ENCODE assay signal across 22 cellular contexts in genomic region chr15:52523646-52524045, GRCh38. TPM values are rescaled to one million over a fixed set of nuclear protein-coding genes. Genes with fewer than 3 reads are reported as not detected.
DNase-seq lines count a peak whose midpoint lies in the region; ATAC-seq and TF ChIP-seq lines count a peak whose summit lies in the region.
"Had no signal": no experiment of that assay in that cellular context is flagged by ENCODE, and none has a peak within 500 bp of the region (broad histone marks: within the 10 kb centered on the region; RNA-seq: fewer than 3 reads in every experiment).

No MANE protein-coding gene starts in this region.

- H3K4me3 ChIP-seq in SK-N-SH (ENCODE audit: low read depth in 2 of 2, low read length in 1 of 2) (no peak overlapping the region), upper lobe of right lung (no peak overlapping the region)
- H3K4me3 ChIP-seq: MG63 had no signal

- intact Hi-C loops in upper lobe of right lung (cut with DNase I), result no loop called here
- intact Hi-C loops in left cardiac atrium (cut with DNase I), result loop anchor here in 1 of 2 donors (10.0 kb wide), 1 partner anchor 129 kb away; no protein-coding TSS in a partner anchor

- H3F3A ChIP-seq in SK-N-SH (replicated peaks; ENCODE audit: insufficient read depth), result peaks cover 8% of the 10 kb centered on the region

- no peak for TF ChIP-seq EP300 in SK-N-SH (IDR thresholded peaks at IDR 0.05; ENCODE audit: borderline replicate concordance in 1 of 2, low read depth in 1 of 2, low read length in 1 of 2)

- no peak for TF ChIP-seq RAD21 in SK-N-SH (IDR thresholded peaks at IDR 0.05; ENCODE audit: low read length)

- peak overlapping the region; percentile 54 for H3K27ac Mint-ChIP-seq in T-helper 17 cell
- peak overlapping the region; percentile 64 for H3K27ac Mint-ChIP-seq in memory B cell
- H3K27ac Mint-ChIP-seq in immature natural killer cell, result peak overlapping the region in 1 of 6 donors; percentile 54
- H3K27ac Mint-ChIP-seq: activated CD4-positive, alpha-beta memory T cell treated with anti-CD3 and anti-CD28 coated beads, Interleukin-2, amount 10 ng/mL, durations not matched to agents 7 days and 5 days; activated naive CD4-positive, alpha-beta T cell treated with anti-CD3 and anti-CD28 coated beads, Interleukin-2, amount 10 ng/mL, durations not matched to agents 7 days and 5 days; nephron progenitor cell; stimulated activated naive CD8-positive, alpha-beta T cell treated with anti-CD3 and anti-CD28 coated beads, Interleukin-15, Interleukin-2, amounts not matched to agents 100 ng/mL and 50 ng/mL, for 24 hours; T-helper 2 cell treated with Interferon-gamma antibody and Interleukin-4, amounts not matched to agents 5 μg/mL and 100 μg/mL, for 36 hours had no signal

- H3K4me2 ChIP-seq in SK-N-SH, result peak overlapping the region; percentile 34; the same call in 1 of the 2 replicates

- H3K27ac ChIP-seq in SK-N-SH (ENCODE audit: low read depth in 2 of 2, low read length in 1 of 2) (peak overlapping the region in 1 of 2 experiments; percentile 37; a peak in 1 of 4 replicates), upper lobe of right lung (no peak overlapping the region)

- no peaks in the 10 kb centered on the region for H3K9me2 ChIP-seq in SK-N-SH

- TF ChIP-seq CTCF in SK-N-SH (IDR thresholded peaks at IDR 0.05) (no peak), upper lobe of right lung (IDR thresholded peaks at IDR 0.05) (no peak)

- H3K27me3 Mint-ChIP-seq in T-helper 17 cell (no peaks in the 10 kb centered on the region), memory B cell (no peaks in the 10 kb centered on the region), immature natural killer cell (ENCODE audit: low read depth in 3 of 3) (peaks cover 0 to 5% (median 2%) of the 10 kb centered on the region in 3 donors)
- H3K27me3 Mint-ChIP-seq: activated CD4-positive, alpha-beta memory T cell treated with anti-CD3 and anti-CD28 coated beads, Interleukin-2, amount 10 ng/mL, durations not matched to agents 7 days and 5 days; stimulated activated naive CD8-positive, alpha-beta T cell treated with anti-CD3 and anti-CD28 coated beads, Interleukin-15, Interleukin-2, amounts not matched to agents 100 ng/mL and 50 ng/mL, for 24 hours had no signal

- no peak overlapping the region for H2AFZ ChIP-seq in SK-N-SH (ENCODE audit: low read depth)

- H3K9ac ChIP-seq in SK-N-SH, result no peak overlapping the region

- H3K4me1 ChIP-seq in SK-N-SH (ENCODE audit: control insufficient read depth in 1 of 2, insufficient read depth in 2 of 2, low read depth in 1 of 2, low read length in 1 of 2) (peaks cover 3 to 7% of the 10 kb centered on the region in 2 experiments), upper lobe of right lung (peaks cover 15% of the 10 kb centered on the region)
- H3K4me1 ChIP-seq: BE2C had no signal

- no peaks in the 10 kb centered on the region for H3K9me3 ChIP-seq in SK-N-SH
- H3K9me3 ChIP-seq in T-helper 17 cell (ENCODE audit: control insufficient read depth, low read length, poor library complexity, severe bottlenecking), result no peaks in the 10 kb centered on the region
- no peaks in the 10 kb centered on the region for H3K9me3 ChIP-seq in upper lobe of right lung
- H3K9me3 ChIP-seq: BE2C, MG63 had no signal

- no peak for DNase-seq in SK-N-SH
- no peak for DNase-seq in T-helper 17 cell
- DNase-seq in memory B cell (ENCODE audit: low spot score in 2 of 2), result no peak
- DNase-seq in upper lobe of right lung, result no peak
- DNase-seq in activated effector memory CD4-positive, alpha-beta T cell treated with Interleukin-2 at 50 U/mL for 16 hours, result no peak
- no peak for DNase-seq in left cardiac atrium
- no peak for DNase-seq in immature natural killer cell
- DNase-seq: 8988T; activated CD4-positive, alpha-beta memory T cell treated with anti-CD3 and anti-CD28 coated beads, Interleukin-2, amount 10 ng/mL, durations not matched to agents 7 days and 5 days; activated naive CD4-positive, alpha-beta T cell treated with anti-CD3 and anti-CD28 coated beads, Interleukin-2, amount 10 ng/mL, durations not matched to agents 7 days and 5 days; activated T-cell treated with anti-CD3 and anti-CD28 coated beads, Interleukin-2, amount 50 U/mL, for 1 hour; anterior cingulate cortex; BE2C; effector CD4-positive, alpha-beta T cell; MG63; NCI-H1694 treated with DMSO at 0.1 percent for 48 hours; NCI-H345; nephron progenitor cell; stimulated activated CD4-positive, alpha-beta T cell treated with anti-CD3 and anti-CD28 coated beads, Interleukin-4, amount 100 ng/mL, for 1 hour had no signal

- no peaks in the 10 kb centered on the region for H3K9me3 Mint-ChIP-seq in memory B cell
- no peaks in the 10 kb centered on the region for H3K9me3 Mint-ChIP-seq in immature natural killer cell
- H3K9me3 Mint-ChIP-seq: activated CD4-positive, alpha-beta memory T cell treated with anti-CD3 and anti-CD28 coated beads, Interleukin-2, amount 10 ng/mL, durations not matched to agents 7 days and 5 days; activated naive CD4-positive, alpha-beta T cell treated with anti-CD3 and anti-CD28 coated beads, Interleukin-2, amount 10 ng/mL, durations not matched to agents 7 days and 5 days; nephron progenitor cell; stimulated activated naive CD8-positive, alpha-beta T cell treated with anti-CD3 and anti-CD28 coated beads, Interleukin-15, Interleukin-2, amounts not matched to agents 100 ng/mL and 50 ng/mL, for 24 hours; T-helper 2 cell treated with Interferon-gamma antibody and Interleukin-4, amounts not matched to agents 5 μg/mL and 100 μg/mL, for 36 hours had no signal

- peaks cover 53% of the 10 kb centered on the region for H3K79me2 ChIP-seq in SK-N-SH (ENCODE audit: insufficient read depth)

- H3K4me1 Mint-ChIP-seq in T-helper 17 cell (peaks cover 53% of the 10 kb centered on the region), memory B cell (peaks cover 43% of the 10 kb centered on the region), immature natural killer cell (peaks cover 33 to 44% of the 10 kb centered on the region in 2 donors)
- H3K4me1 Mint-ChIP-seq: nephron progenitor cell had no signal

- peaks cover 9% of the 10 kb centered on the region for H4K20me1 ChIP-seq in SK-N-SH (ENCODE audit: insufficient read depth)

- POLR2A ChIA-PET in SK-N-SH (lab: Yijun Ruan, JAX), result no interaction called here

- H3K36me3 Mint-ChIP-seq in T-helper 17 cell (ENCODE audit: low read depth) (peaks cover 6% of the 10 kb centered on the region), memory B cell (peaks cover 13% of the 10 kb centered on the region), immature natural killer cell (no peaks in the 10 kb centered on the region)
- H3K36me3 Mint-ChIP-seq: activated naive CD4-positive, alpha-beta T cell treated with anti-CD3 and anti-CD28 coated beads, Interleukin-2, amount 10 ng/mL, durations not matched to agents 7 days and 5 days had no signal

- H3K27me3 ChIP-seq in SK-N-SH (ENCODE audit: insufficient read depth), result no peaks in the 10 kb centered on the region
- no peaks in the 10 kb centered on the region for H3K27me3 ChIP-seq in upper lobe of right lung
- H3K27me3 ChIP-seq: BE2C had no signal

- CTCF ChIA-PET in SK-N-SH (lab: Yijun Ruan, JAX), result no interaction called here

- no peak overlapping the region for H3K4me3 Mint-ChIP-seq in T-helper 17 cell
- H3K4me3 Mint-ChIP-seq in memory B cell, result no peak overlapping the region
- H3K4me3 Mint-ChIP-seq in immature natural killer cell, result no peak overlapping the region
- H3K4me3 Mint-ChIP-seq: activated CD4-positive, alpha-beta memory T cell treated with anti-CD3 and anti-CD28 coated beads, Interleukin-2, amount 10 ng/mL, durations not matched to agents 7 days and 5 days; activated naive CD4-positive, alpha-beta T cell treated with anti-CD3 and anti-CD28 coated beads, Interleukin-2, amount 10 ng/mL, durations not matched to agents 7 days and 5 days; nephron progenitor cell; stimulated activated naive CD8-positive, alpha-beta T cell treated with anti-CD3 and anti-CD28 coated beads, Interleukin-15, Interleukin-2, amounts not matched to agents 100 ng/mL and 50 ng/mL, for 24 hours; T-helper 2 cell treated with Interferon-gamma antibody and Interleukin-4, amounts not matched to agents 5 μg/mL and 100 μg/mL, for 36 hours had no signal

- 91% methylated on average over 4 of the region's 5 CpGs for WGBS in SK-N-SH (ENCODE audit: low lambda C conversion rate)

- H3K36me3 ChIP-seq in SK-N-SH (replicated peaks in 1 of 2; ENCODE audit: control insufficient read depth in 1 of 2, insufficient read depth in 2 of 2, low read length in 1 of 2), result no peaks in the 10 kb centered on the region
- no peaks in the 10 kb centered on the region for H3K36me3 ChIP-seq in upper lobe of right lung
- H3K36me3 ChIP-seq: BE2C, MG63 had no signal

- ATAC-seq in SK-N-SH treated with all-trans-retinoic acid at 6 μM for 48 hours (no peak), T-helper 17 cell (no peak), memory B cell (ENCODE audit: low read depth) (no peak), upper lobe of right lung (peak; percentile 41), left cardiac atrium (no peak)

TF ChIP-seq in SK-N-SH treated with all-trans-retinoic acid at 6 μM for 48 hours, 23 proteins besides CTCF, POLR2A, EP300 and RAD21:
- no peak for TF ChIP-seq ZNF565 (CRISPR knock-in tag; conservative IDR thresholded peaks at IDR 0.05; ENCODE audit: low read depth)

RNA-seq across cellular contexts. Expression of gene MYO5A, which starts 5.0 kb away (rescaled TPM):
- polyA plus RNA-seq in SK-N-SH (2012; rRNA removed), result 11.0 and 12.1 TPM in 2 replicates
- 11.0 and 12.7 TPM in 2 replicates for polyA plus RNA-seq in SK-N-SH (2012; cell fraction: cytosol; rRNA removed)
- polyA plus RNA-seq in SK-N-SH (2012; cell fraction: nucleus; rRNA removed), result 11.3 and 16.1 TPM in 2 replicates
- 10 to 100 TPM; 50.6 to 58.4 TPM for total RNA-seq in T-helper 17 cell
- 26.0 TPM for total RNA-seq in upper lobe of right lung
- total RNA-seq in left cardiac atrium, result 10 to 100 TPM; 18.1 to 19.4 TPM
- 10 to 100 TPM in 1 of 3 donors, 1 to 10 TPM in 2; 2.0 to 10.9 (median 5.9) TPM for polyA plus RNA-seq in immature natural killer cell

RNA-seq across cellular contexts. Expression of gene ARPP19, which starts 45.2 kb away (rescaled TPM):
- 29.0 and 47.1 TPM in 2 replicates for polyA plus RNA-seq in SK-N-SH (2012; rRNA removed)
- 59.4 and 70.0 TPM in 2 replicates for polyA plus RNA-seq in SK-N-SH (2012; cell fraction: cytosol; rRNA removed)
- polyA plus RNA-seq in SK-N-SH (2012; cell fraction: nucleus; rRNA removed), result 7.3 and 18.2 TPM in 2 replicates
- 100 to 1,000 TPM; 111 to 147 TPM for total RNA-seq in T-helper 17 cell
- total RNA-seq in upper lobe of right lung, result 156 TPM
- total RNA-seq in left cardiac atrium, result 100 to 1,000 TPM; 138 to 153 TPM
- 10 to 100 TPM; 62.9 to 88.5 (median 71.2) TPM for polyA plus RNA-seq in immature natural killer cell
